Comparison of ENCODE assay signal across 9 cellular contexts in genomic region chr6:79536615-79536968, GRCh38. TPM values are rescaled to one million over a fixed set of nuclear protein-coding genes. Genes with fewer than 3 reads are reported as not detected.
DNase-seq lines count a peak whose midpoint lies in the region; ATAC-seq and TF ChIP-seq lines count a peak whose summit lies in the region.
"Had no signal": no experiment of that assay in that cellular context is flagged by ENCODE, and none has a peak within 500 bp of the region (broad histone marks: within the 10 kb centered on the region; RNA-seq: fewer than 3 reads in every experiment).

No MANE protein-coding gene starts in this region.

- peak overlapping the region; percentile 95 for H3K27ac ChIP-seq in subcutaneous abdominal adipose tissue (ENCODE audit: low read depth, low read length)
- H3K27ac ChIP-seq: BLaER1 had no signal

- CTCF ChIA-PET in WTC11 (lab: Charles Lee) = interaction anchor here (0.8 to 1.6 kb wide), 6 partner anchors 9 to 242 kb away, joined by 4 to 8 read pairs (median 7); partner anchors contain the start of gene SH3BGRL2

- peaks cover 17% of the 10 kb centered on the region for H3K4me1 Mint-ChIP-seq in WTC11

- H3K4me1 ChIP-seq in subcutaneous abdominal adipose tissue (ENCODE audit: control insufficient read depth in 5 of 5, insufficient read depth in 5 of 5, low read length in 5 of 5) = peaks cover 0 to 42% (median 18%) of the 10 kb centered on the region in 5 donors
- H3K4me1 ChIP-seq: BLaER1 had no signal

- no peaks in the 10 kb centered on the region for H3K27me3 ChIP-seq in subcutaneous abdominal adipose tissue (ENCODE audit: control insufficient read depth in 5 of 5, insufficient read depth in 4 of 5, low read length in 5 of 5)
- H3K27me3 ChIP-seq: BLaER1 had no signal

- H3K9me3 ChIP-seq in subcutaneous abdominal adipose tissue (ENCODE audit: control insufficient read depth in 5 of 5, low read length in 5 of 5) = no peaks in the 10 kb centered on the region

- H3K4me3 ChIP-seq in iPS-11a (ENCODE audit: low read depth, low read length) (peak overlapping the region; percentile 81), subcutaneous abdominal adipose tissue (ENCODE audit: low read depth in 1 of 5, low read length in 5 of 5) (peak overlapping the region; percentile 89 to 97 (median 94))
- H3K4me3 ChIP-seq: BLaER1 had no signal

- H3K36me3 Mint-ChIP-seq in WTC11 = 0 out of 2 replicates have a peak, but pooled peaks cover 6% of the 10 kb centered on the region

- no peak overlapping the region for H3K4me3 Mint-ChIP-seq in WTC11

- no peak for TF ChIP-seq CTCF in WTC11 (IDR thresholded peaks at IDR 0.05)

- POLR2A ChIA-PET in WTC11 (lab: Charles Lee) = interaction anchor here (0.9 to 1.3 kb wide), 4 partner anchors 9 to 127 kb away, joined by 3 to 12 read pairs (median 5); partner anchors contain the start of gene SH3BGRL2

- H3K9ac ChIP-seq in subcutaneous abdominal adipose tissue (ENCODE audit: low read length in 5 of 5) = peak overlapping the region; percentile 17 to 90 (median 84)
- H3K9ac ChIP-seq: BLaER1 had no signal

- DNase-seq in NCI-H1105 treated with DMSO at 0.1 percent for 48 hours (lab: John Stamatoyannopoulos, UW) (peak; percentile 75), NCI-H1105 (lab: John Stamatoyannopoulos, UW) (no peak), WTC11 (ENCODE audit: low spot score) (no peak)
- no peak for DNase-seq in activated effector memory CD4-positive, alpha-beta T cell treated with Interleukin-2 at 50 U/mL for 16 hours

- no peaks in the 10 kb centered on the region for H3K27me3 Mint-ChIP-seq in WTC11 (ENCODE audit: low read depth)

- ATAC-seq in WTC11 (peak; percentile 13), HG02840 (IDR thresholded peaks at IDR 0.05; ENCODE audit: low FRiP score, unreplicated experiment) (no peak), GM21381 (IDR thresholded peaks at IDR 0.05; ENCODE audit: unreplicated experiment) (no peak)

- H3K27ac Mint-ChIP-seq in WTC11 = no peak overlapping the region

- no peaks in the 10 kb centered on the region for H3K36me3 ChIP-seq in subcutaneous abdominal adipose tissue (ENCODE audit: control insufficient read depth in 5 of 5, insufficient read depth in 5 of 5, low read length in 5 of 5)
- H3K36me3 ChIP-seq: BLaER1 had no signal

- no peaks in the 10 kb centered on the region for H3K9me3 Mint-ChIP-seq in WTC11

TF ChIP-seq in WTC11, 78 proteins besides CTCF, POLR2A, EP300 and RAD21:
- no peak for TF ChIP-seq NFYB (CRISPR knock-in tag; conservative IDR thresholded peaks at IDR 0.05; ENCODE audit: low read depth)
- no peak for TF ChIP-seq MXD4 (CRISPR knock-in tag; IDR thresholded peaks at IDR 0.05; ENCODE audit: borderline replicate concordance)
- TF ChIP-seq ELF4 (CRISPR knock-in tag; IDR thresholded peaks at IDR 0.05; ENCODE audit: low read depth) = no peak
- TF ChIP-seq GTF2I (CRISPR knock-in tag; conservative IDR thresholded peaks at IDR 0.05) = no peak
- no peak for TF ChIP-seq FOXK1 (CRISPR knock-in tag; IDR thresholded peaks at IDR 0.05)
- no peak for TF ChIP-seq GRHL2 (CRISPR knock-in tag; IDR thresholded peaks at IDR 0.05; ENCODE audit: insufficient replicate concordance, severe bottlenecking)
- TF ChIP-seq ATF3 (CRISPR knock-in tag; conservative IDR thresholded peaks at IDR 0.05) = no peak
- TF ChIP-seq JUN (CRISPR knock-in tag; IDR thresholded peaks at IDR 0.05) = no peak
TF ChIP-seq in WTC11: peak in this region for 0.

RNA-seq across cellular contexts. Expression of gene LCA5, which starts 0.6 kb away (rescaled TPM):
- 3.6 to 4.2 TPM (median 3.8 TPM) in 3 replicates for total RNA-seq in WTC11 (2021)
